10 cellular contexts compared by ENCODE assay signal in genomic region chr4:184096561-184097239, GRCh38.
DNase-seq lines count a peak whose midpoint lies in the region; ATAC-seq and TF ChIP-seq lines count a peak whose summit lies in the region.
"Had no signal": no experiment of that assay in that cellular context is flagged by ENCODE, and none has a peak within 500 bp of the region (broad histone marks: within the 10 kb centered on the region; RNA-seq: fewer than 3 reads in every experiment).

No MANE protein-coding gene starts in this region.

- DNase-seq in left ventricle myocardium inferior (no peak), Right ventricle myocardium inferior (ENCODE audit: missing footprints) (no peak), anterior cingulate cortex (lab: John Stamatoyannopoulos, UW) (no peak)
- no peak for DNase-seq in naive thymus-derived CD8-positive, alpha-beta T cell
- DNase-seq: GOT3 had no signal

- TF ChIP-seq CTCF in left ventricle myocardium inferior (IDR thresholded peaks at IDR 0.05; ENCODE audit: borderline replicate concordance), result no peak

- peaks cover 11% of the 10 kb centered on the region for H3K4me1 ChIP-seq in left ventricle myocardium inferior
- H3K4me1 ChIP-seq in urinary bladder (ENCODE audit: insufficient read depth), result no peaks in the 10 kb centered on the region

- H3K9me3 Mint-ChIP-seq in dendritic cell treated with granulocyte-macrophage colony-stimulating factor and Interleukin-4, amounts not matched to agents 40 ng/mL and 50 ng/mL, for 4 days, result no peaks in the 10 kb centered on the region
- H3K9me3 Mint-ChIP-seq in naive thymus-derived CD8-positive, alpha-beta T cell, result no peaks in the 10 kb centered on the region

- ATAC-seq in Right ventricle myocardium inferior (no peak), HG02884 (IDR thresholded peaks at IDR 0.05; ENCODE audit: unreplicated experiment) (no peak), GM19455 (IDR thresholded peaks at IDR 0.05; ENCODE audit: unreplicated experiment) (no peak)
- ATAC-seq in naive thymus-derived CD8-positive, alpha-beta T cell, result no peak

- WGBS in urinary bladder, result 33% methylated on average over 13 of the region's 13 CpGs

- peaks cover 10% of the 10 kb centered on the region for H3K4me1 Mint-ChIP-seq in dendritic cell treated with granulocyte-macrophage colony-stimulating factor and Interleukin-4, amounts not matched to agents 40 ng/mL and 50 ng/mL, for 4 days (ENCODE audit: low read depth)
- peaks cover 0 to 11% (median 5%) of the 10 kb centered on the region in 4 donors for H3K4me1 Mint-ChIP-seq in naive thymus-derived CD8-positive, alpha-beta T cell

- H3K4me3 Mint-ChIP-seq in dendritic cell treated with granulocyte-macrophage colony-stimulating factor and Interleukin-4, amounts not matched to agents 40 ng/mL and 50 ng/mL, for 4 days, result peak overlapping the region; percentile 41
- peak overlapping the region; percentile 26 to 75 (median 58) for H3K4me3 Mint-ChIP-seq in naive thymus-derived CD8-positive, alpha-beta T cell

- POLR2A ChIA-PET in naive thymus-derived CD8-positive, alpha-beta T cell (lab: Charles Lee), result no interaction called here

- no peaks in the 10 kb centered on the region for H3K27me3 Mint-ChIP-seq in dendritic cell treated with granulocyte-macrophage colony-stimulating factor and Interleukin-4, amounts not matched to agents 40 ng/mL and 50 ng/mL, for 4 days
- peaks cover 0 to 26% (median 14%) of the 10 kb centered on the region in 5 donors for H3K27me3 Mint-ChIP-seq in naive thymus-derived CD8-positive, alpha-beta T cell

- H3K9me3 ChIP-seq in left ventricle myocardium inferior (replicated peaks), result no peaks in the 10 kb centered on the region

- peak overlapping the region; percentile 52 for H3K4me3 ChIP-seq in left ventricle myocardium inferior
- H3K4me3 ChIP-seq in urinary bladder (ENCODE audit: low read depth, low read length), result peak overlapping the region; percentile 10

- H3K27ac Mint-ChIP-seq in dendritic cell treated with granulocyte-macrophage colony-stimulating factor and Interleukin-4, amounts not matched to agents 40 ng/mL and 50 ng/mL, for 4 days, result no peak overlapping the region
- no peak overlapping the region for H3K27ac Mint-ChIP-seq in naive thymus-derived CD8-positive, alpha-beta T cell
- H3K27ac Mint-ChIP-seq: CD4-positive, CD25-positive, alpha-beta regulatory T cell had no signal

- H3K36me3 Mint-ChIP-seq in dendritic cell treated with granulocyte-macrophage colony-stimulating factor and Interleukin-4, amounts not matched to agents 40 ng/mL and 50 ng/mL, for 4 days (ENCODE audit: low read depth), result no peaks in the 10 kb centered on the region
- H3K36me3 Mint-ChIP-seq in naive thymus-derived CD8-positive, alpha-beta T cell, result no peaks in the 10 kb centered on the region
- H3K36me3 Mint-ChIP-seq: CD4-positive, CD25-positive, alpha-beta regulatory T cell had no signal

- H3K36me3 ChIP-seq in left ventricle myocardium inferior (no peaks in the 10 kb centered on the region), urinary bladder (ENCODE audit: insufficient read depth) (no peaks in the 10 kb centered on the region)

- intact Hi-C loops in left ventricle myocardium inferior (cut with micrococcal nuclease) (no loop called here), Right ventricle myocardium inferior (cut with DNase I) (no loop called here)
- intact Hi-C loops in dendritic cell treated with granulocyte-macrophage colony-stimulating factor and Interleukin-4, amounts not matched to agents 40 ng/mL and 50 ng/mL, for 4 days (cut with micrococcal nuclease), result no loop called here

- H3K27ac ChIP-seq in left ventricle myocardium inferior (replicated peaks), result no peak overlapping the region
- H3K27ac ChIP-seq in urinary bladder (ENCODE audit: low read depth), result no peak overlapping the region

- H3K27me3 ChIP-seq in left ventricle myocardium inferior (ENCODE audit: low read depth), result no peaks in the 10 kb centered on the region
